In genomic region chr2:186670831-186671230, GRCh38 we compare ENCODE assay signal across 18 cellular contexts. TPM values are rescaled to one million over a fixed set of nuclear protein-coding genes. Genes with fewer than 3 reads are reported as not detected.
"Had no signal": no experiment of that assay in that cellular context is flagged by ENCODE, and none has a peak within 500 bp of the region (broad histone marks: within the 10 kb centered on the region; RNA-seq: fewer than 3 reads in every experiment).

No MANE protein-coding gene starts in this region.

- H3K27ac ChIP-seq: RWPE1 had no signal

- H3K4me2 ChIP-seq: SK-N-SH had no signal

- H3K9me3 ChIP-seq: SK-N-SH had no signal

- DNase-seq: Kasumi-1, KG1, MM.1S, NCI-H1092 treated with DMSO at 0.1 percent for 48 hours, NCI-H1436, NCI-H187 treated with DMSO at 0.1 percent for 48 hours, NCI-H2029 treated with DMSO at 0.1 percent for 48 hours, NCI-H2227 treated with DMSO at 0.1 percent for 48 hours, NCI-H524, NCI-H526 treated with DMSO at 0.1 percent for 48 hours, NCI-H748 treated with DMSO at 0.1 percent for 48 hours, PC-3, SHP77, SK-N-SH, SW 1271 had no signal

- H3K9ac ChIP-seq: SK-N-SH had no signal

- ATAC-seq: Panc1, PC-3 had no signal

RNA-seq across cellular contexts. Expression of gene FAM171B, which starts 23.0 kb away (rescaled TPM):
- total RNA-seq: HT-29 had no signal
